In genomic region chr11:34274712-34275398, GRCh38 we compare ENCODE assay signal across 8 cellular contexts.
DNase-seq lines count a peak whose midpoint lies in the region; ATAC-seq, FAIRE-seq and TF ChIP-seq lines count a peak whose summit lies in the region.

No MANE protein-coding gene starts in this region.

- TF ChIP-seq POLR2A in H54 (IDR thresholded peaks at IDR 0.05; ENCODE audit: low read depth, low read length): no peak

- no peak for ATAC-seq in GM21737 (IDR thresholded peaks at IDR 0.05; ENCODE audit: unreplicated experiment)
- no peak for ATAC-seq in HG03095 (IDR thresholded peaks at IDR 0.05; ENCODE audit: unreplicated experiment)
- ATAC-seq in HG03139 (IDR thresholded peaks at IDR 0.05; ENCODE audit: unreplicated experiment): no peak

- no peak for TF ChIP-seq CTCF in astrocyte of the cerebellum (IDR thresholded peaks at IDR 0.05; ENCODE audit: low read depth, low read length, missing control alignments)

- peak; percentile 64 for FAIRE-seq in H54 (lab: Jason Lieb, UNC)

- in situ Hi-C loops in astrocyte of the cerebellum (cut with HindIII; ENCODE audit: low sequenced_read_pairs): no loop called here

- no peak overlapping the region for H3K4me3 ChIP-seq in astrocyte of the cerebellum (ENCODE audit: low read depth, low read length)

- DNase-seq in H54 (ENCODE audit: insufficient read length, low spot score) (peak; percentile 87), astrocyte of the cerebellum (ENCODE audit: low read depth) (peak; percentile 98), hippocampal formation (lab: John Stamatoyannopoulos, UW) (peak; percentile 41 to 61), smooth muscle cell of the brain vasculature (ENCODE audit: low read depth, low spot score) (peak; percentile 57), mesenteric fat pad (ENCODE audit: low spot score) (no peak)
